ENCODE assay signal across 8 cellular contexts in the genomic region with DNA sequence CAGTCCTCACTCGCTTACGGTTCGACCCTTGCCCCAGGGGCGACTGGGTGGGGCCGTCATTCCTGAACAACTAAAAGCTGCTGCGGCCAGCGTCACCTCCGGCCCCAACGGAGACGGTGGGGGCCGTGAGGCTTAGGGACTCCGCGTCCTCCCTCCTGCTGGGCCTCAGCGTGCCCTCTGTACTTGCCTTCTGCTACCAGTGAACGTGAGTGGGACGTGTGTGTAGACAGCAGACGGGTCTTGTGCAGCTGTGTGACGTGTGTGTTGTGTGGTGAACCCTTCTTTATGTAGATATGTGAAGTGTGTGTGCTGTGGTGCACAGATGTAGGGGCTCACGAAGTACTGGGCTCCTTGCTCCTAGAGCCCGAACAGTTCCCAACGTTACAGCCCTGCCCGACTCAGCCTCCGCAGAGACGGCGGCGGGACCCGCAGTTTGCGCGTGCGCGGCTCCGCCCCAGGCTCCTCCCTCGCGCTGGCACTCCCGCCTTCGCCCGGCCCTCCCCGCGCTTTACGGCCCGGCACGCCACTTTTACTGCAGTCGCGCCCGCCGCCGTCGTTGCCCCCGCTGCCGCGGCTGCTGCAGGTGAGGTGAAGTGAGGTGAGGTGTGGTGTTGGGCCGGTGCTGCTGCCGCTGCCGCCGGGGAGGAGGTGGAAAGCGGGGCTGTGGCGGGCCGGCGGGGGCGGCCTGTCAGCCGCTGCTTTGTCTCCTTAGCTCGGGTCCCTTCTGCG. TPM values are rescaled to one million over a fixed set of nuclear protein-coding genes. Genes with fewer than 3 reads are reported as not detected.
DNase-seq lines count a peak whose midpoint lies in the region; ATAC-seq and TF ChIP-seq lines count a peak whose summit lies in the region.

A gene (plus strand): TSS at position 535 of the 729 bp plus-strand sequence. CDS start 235 bp downstream, outside the sequence.

- peaks cover 67% of the 10 kb centered on the region for H3K4me1 ChIP-seq in suprapubic skin

- peak; percentile 86 for DNase-seq in NCI-H1092 (lab: John Stamatoyannopoulos, UW)
- DNase-seq in SKM-1 treated with dmso at 0.1 percent for 144 hours (lab: John Stamatoyannopoulos, UW; ENCODE audit: unreplicated experiment) = peak; percentile 84
- DNase-seq in activated naive CD4-positive, alpha-beta T cell treated with anti-CD3 and anti-CD28 coated beads, Interleukin-2, amount 50 U/mL, for 72 hours (ENCODE audit: low spot score in 2 of 2) = peak; percentile 95 to 99
- peak; percentile 27 for DNase-seq in glomerular endothelial cell (ENCODE audit: extremely low read depth, low read depth, low spot score)
- DNase-seq in omental fat pad (ENCODE audit: low spot score) = peak; percentile 77
- peak; percentile 95 for DNase-seq in suprapubic skin (ENCODE audit: low spot score in 2 of 2)

- no peaks in the 10 kb centered on the region for H3K36me3 ChIP-seq in suprapubic skin

- H3K9me3 Mint-ChIP-seq in activated naive CD4-positive, alpha-beta T cell treated with anti-CD3 and anti-CD28 coated beads, Interleukin-2, amount 50 U/mL, for 72 hours = no peaks in the 10 kb centered on the region

- peak within 1 kb of the TSS; percentile 82 for H3K27ac ChIP-seq in suprapubic skin

- H3K4me3 ChIP-seq in GM08714 (ENCODE audit: low read length) = peak within 1 kb of the TSS; percentile 97
- peak within 1 kb of the TSS; percentile 96 for H3K4me3 ChIP-seq in suprapubic skin

- TF ChIP-seq POLR2A in suprapubic skin (IDR thresholded peaks at IDR 0.05) = peak in 1 of 2 donors; percentile 53

- no peaks in the 10 kb centered on the region for H3K27me3 ChIP-seq in suprapubic skin

- peaks cover 7% of the 10 kb centered on the region in 2 donors for H3K36me3 Mint-ChIP-seq in activated naive CD4-positive, alpha-beta T cell treated with anti-CD3 and anti-CD28 coated beads, Interleukin-2, amount 50 U/mL, for 72 hours

- WGBS in suprapubic skin = 2% methylated on average over 50 of the region's 63 CpGs

- ATAC-seq in HG02571 (IDR thresholded peaks at IDR 0.05; ENCODE audit: unreplicated experiment) (peak; percentile 84), omental fat pad (ENCODE audit: low FRiP score) (peak; percentile 98)
- ATAC-seq in activated naive CD4-positive, alpha-beta T cell treated with anti-CD3 and anti-CD28 coated beads, Interleukin-2, amount 50 U/mL, for 72 hours = peak; percentile 90 to 92

- no peaks in the 10 kb centered on the region for H3K9me3 ChIP-seq in suprapubic skin

- H3K27ac Mint-ChIP-seq in activated naive CD4-positive, alpha-beta T cell treated with anti-CD3 and anti-CD28 coated beads, Interleukin-2, amount 50 U/mL, for 72 hours = peak within 1 kb of the TSS; percentile 89 to 90

- TF ChIP-seq CTCF in omental fat pad (IDR thresholded peaks at IDR 0.05) (no peak), suprapubic skin (IDR thresholded peaks at IDR 0.05) (no peak)

- no peak for TF ChIP-seq EP300 in suprapubic skin (IDR thresholded peaks at IDR 0.05)

RNA-seq across cellular contexts. Expression of the gene that starts here (rescaled TPM):
- total RNA-seq in activated naive CD4-positive, alpha-beta T cell treated with anti-CD3 and anti-CD28 coated beads, Interleukin-2, amount 50 U/mL, for 72 hours = 10 to 100 TPM; 15.6 to 16.6 TPM
- total RNA-seq in glomerular endothelial cell (18.3 and 23.6 TPM in 2 replicates), omental fat pad (10 to 100 TPM; 12.1 to 28.8 (median 16.4) TPM), suprapubic skin (10 to 100 TPM; 44.0 to 60.9 (median 53.1) TPM)

Comparison
In these comparisons a context has a peak if more than half of its experiments do, and no peak if none do; other contexts are left out.
1. Peak in every context shown above with its lines: DNase-seq, ATAC-seq, H3K4me3 ChIP-seq and H3K27ac ChIP-seq.
2. DNase-seq: peak in every context shown above with its lines; median percentile 97 in activated naive CD4-positive, alpha-beta T cell treated with anti-CD3 and anti-CD28 coated beads, Interleukin-2, amount 50 U/mL, for 72 hours; 95 in suprapubic skin; 86 in NCI-H1092; 84 in SKM-1 treated with dmso at 0.1 percent for 144 hours; 77 in omental fat pad; 27 in glomerular endothelial cell.